1 cellular context compared by ENCODE assay signal in genomic region chr1:156522443-156522970, GRCh38.
TF ChIP-seq lines count a peak whose summit lies in the region.

No MANE protein-coding gene starts in this region.

TF ChIP-seq in K562, 482 proteins besides CTCF, POLR2A, EP300 and RAD21:
- TF ChIP-seq HDAC3 (IDR thresholded peaks at IDR 0.05; ENCODE audit: borderline replicate concordance, partially characterized antibody) (no peak), KDM4B (IDR thresholded peaks at IDR 0.05; ENCODE audit: borderline replicate concordance in 2 of 2, low read depth in 1 of 2) (no peak), FOXO4 (CRISPR knock-in tag; IDR thresholded peaks at IDR 0.05) (no peak), SMARCC2 (IDR thresholded peaks at IDR 0.05; ENCODE audit: low read depth) (no peak), RAD51 (IDR thresholded peaks at IDR 0.05; ENCODE audit: borderline replicate concordance, low read depth) (0 out of 2 replicates have a peak, but pooled peaks have one; percentile 9), ZNF134 (CRISPR knock-in tag; conservative IDR thresholded peaks at IDR 0.05) (peak; percentile 76), SOX6 (IDR thresholded peaks at IDR 0.05) (peak; percentile 22; the same call in 1 of the 2 replicates), CBFA2T3 (IDR thresholded peaks at IDR 0.05) (peak; percentile 37; the same call in 1 of the 2 replicates), DDX20 (tag; IDR thresholded peaks at IDR 0.05; ENCODE audit: low read depth) (no peak), TOE1 (IDR thresholded peaks at IDR 0.05; ENCODE audit: borderline replicate concordance) (peak; percentile 34; the same call in 1 of the 2 replicates), TOE1 (CRISPR knock-in tag; IDR thresholded peaks at IDR 0.05; ENCODE audit: borderline replicate concordance, low read depth) (no peak), TRIM25 (IDR thresholded peaks at IDR 0.05; ENCODE audit: borderline replicate concordance) (no peak), TFE3 (CRISPR knock-in tag; IDR thresholded peaks at IDR 0.05) (peak; percentile 86), HNRNPL (IDR thresholded peaks at IDR 0.05; ENCODE audit: low read depth, low read length) (no peak), SUPT5H (IDR thresholded peaks at IDR 0.05) (no peak)
TF ChIP-seq in K562: peak in this region for 6.
